ENCODE assay signal across 8 cellular contexts in genomic region chr21:34603002-34603709, GRCh38. TPM values are rescaled to one million over a fixed set of nuclear protein-coding genes. Genes with fewer than 3 reads are reported as not detected.
A peak's percentile ranks its signal among the peaks of the same experiment; 100 is the strongest.
DNase-seq lines count a peak whose midpoint lies in the region; ATAC-seq and TF ChIP-seq lines count a peak whose summit lies in the region.

No MANE protein-coding gene starts in this region.

- H3K27ac Mint-ChIP-seq in CD4-positive, alpha-beta T cell = no peak overlapping the region

- H3K4me1 Mint-ChIP-seq in CD4-positive, alpha-beta T cell (ENCODE audit: low read depth) = no peaks in the 10 kb centered on the region

- TF ChIP-seq CTCF in CD4-positive, alpha-beta T cell (IDR thresholded peaks at IDR 0.05) = peak; percentile 62
- peak; percentile 74 for TF ChIP-seq CTCF in WI38 (IDR thresholded peaks at IDR 0.05; ENCODE audit: low read depth, low read length)
- TF ChIP-seq CTCF in breast epithelium (IDR thresholded peaks at IDR 0.05) = peak in 2 of 3 donors; percentile 69 to 73

- POLR2A ChIA-PET in CD4-positive, alpha-beta T cell (lab: Charles Lee) = interaction anchor here (1.2 to 1.3 kb wide), 2 partner anchors 12 to 235 kb away, joined by 3 to 7 read pairs; partner anchors contain the start of gene RCAN1

- H3K9me3 Mint-ChIP-seq in CD4-positive, alpha-beta T cell = no peaks in the 10 kb centered on the region

- ATAC-seq in CD4-positive, alpha-beta T cell (ENCODE audit: poor library complexity) = peak; percentile 61
- no peak for ATAC-seq in HG03460 (IDR thresholded peaks at IDR 0.05; ENCODE audit: unreplicated experiment)

- H3K27me3 Mint-ChIP-seq in CD4-positive, alpha-beta T cell = no peaks in the 10 kb centered on the region

- H3K4me3 ChIP-seq in H7 (ENCODE audit: insufficient read depth, low read depth, low read length) (no peak overlapping the region), WI38 (ENCODE audit: low read depth, low read length) (no peak overlapping the region), breast epithelium (no peak overlapping the region)

- no peaks in the 10 kb centered on the region for H3K4me1 ChIP-seq in breast epithelium

- H3K27ac ChIP-seq in CD4-positive, alpha-beta T cell (ENCODE audit: low read depth, low read length) = no peak overlapping the region
- no peak overlapping the region for H3K27ac ChIP-seq in breast epithelium

- H3K27me3 ChIP-seq in CD4-positive, alpha-beta T cell (ENCODE audit: control insufficient read depth, insufficient read depth, low read length) = no peaks in the 10 kb centered on the region
- H3K27me3 ChIP-seq in H7 (ENCODE audit: control insufficient read depth, insufficient read depth, low read length) (no peaks in the 10 kb centered on the region), breast epithelium (no peaks in the 10 kb centered on the region)

- CTCF ChIA-PET in CD4-positive, alpha-beta T cell (lab: Charles Lee) = interaction anchor here (0.6 to 1.1 kb wide), 6 partner anchors 9 to 1065 kb away, joined by 3 to 9 read pairs (median 5); partner anchors contain the start of gene RCAN1

- intact Hi-C loops in CD4-positive, alpha-beta T cell (cut with DNase I, micrococcal nuclease) = no loop called here
- intact Hi-C loops in breast epithelium (cut with DNase I; ENCODE audit: low total_unique reads) = no loop called here

- H3K9me3 ChIP-seq in CD4-positive, alpha-beta T cell (ENCODE audit: control insufficient read depth, low read length) = no peaks in the 10 kb centered on the region
- no peaks in the 10 kb centered on the region for H3K9me3 ChIP-seq in breast epithelium

- H3K36me3 ChIP-seq in H7 (replicated peaks; ENCODE audit: control insufficient read depth, insufficient read depth, low read length) (no peaks in the 10 kb centered on the region), breast epithelium (no peaks in the 10 kb centered on the region)

- no peak for TF ChIP-seq POLR2A in breast epithelium (IDR thresholded peaks at IDR 0.05)

- H3K36me3 Mint-ChIP-seq in CD4-positive, alpha-beta T cell (ENCODE audit: low read depth) = no peaks in the 10 kb centered on the region

- peak; percentile 13 to 59 (median 33) for DNase-seq in CD4-positive, alpha-beta T cell
- DNase-seq in H7 = peak; percentile 80
- DNase-seq in NCI-H2107 (lab: John Stamatoyannopoulos, UW) = peak; percentile 93
- peak; percentile 83 to 84 for DNase-seq in breast epithelium (ENCODE audit: low spot score in 2 of 2)
- DNase-seq in islet precursor cell = peak; percentile 93
- peak; percentile 78 for DNase-seq in stimulated activated CD4-positive, alpha-beta T cell treated with anti-CD3 and anti-CD28 coated beads, Interleukin-15, amount 100 ng/mL, for 24 hours

- H3K4me3 Mint-ChIP-seq in CD4-positive, alpha-beta T cell = no peak overlapping the region

RNA-seq across cellular contexts. Expression of gene RCAN1, which starts 11.8 kb away (rescaled TPM):
- 1 to 10 TPM; 1.1 to 1.5 TPM for total RNA-seq in CD4-positive, alpha-beta T cell
- total RNA-seq in H7 (2014; rRNA removed; shearing (Covaris generic)) = 4.0 and 4.9 TPM in 2 replicates
- 10 to 100 TPM; 30.1 to 73.0 (median 47.9) TPM for total RNA-seq in breast epithelium

Comparison
In these comparisons a context has a peak if more than half of its experiments do, and no peak if none do; other contexts are left out.
1. DNase-seq: peak in every context shown above with its lines; median percentile 93 in NCI-H2107; 93 in islet precursor cell; 84 in breast epithelium; 80 in H7; 78 in stimulated activated CD4-positive, alpha-beta T cell treated with anti-CD3 and anti-CD28 coated beads, Interleukin-15, amount 100 ng/mL, for 24 hours; 33 in CD4-positive, alpha-beta T cell.